ENCODE assay signal across 25 cellular contexts in genomic region chr11:79377399-79377798, GRCh38.
"Had no signal": no experiment of that assay in that cellular context is flagged by ENCODE, and none has a peak within 500 bp of the region (broad histone marks: within the 10 kb centered on the region; RNA-seq: fewer than 3 reads in every experiment).

No MANE protein-coding gene starts in this region.

- H3K4me1 Mint-ChIP-seq: naive thymus-derived CD4-positive, alpha-beta T cell; stimulated activated effector memory CD8-positive, alpha-beta T cell treated with anti-CD3 and anti-CD28 coated beads, Interleukin-12 subunit alpha, Interleukin-12 subunit beta, amount 100 ng/mL, for 72 hours had no signal

- H3K4me3 ChIP-seq: dorsolateral prefrontal cortex, esophagus squamous epithelium, heart right ventricle, left lung, psoas muscle, sigmoid colon, stomach, thyroid gland, vagina had no signal

- H3K27ac Mint-ChIP-seq: naive thymus-derived CD4-positive, alpha-beta T cell; nephron; stimulated activated effector memory CD8-positive, alpha-beta T cell treated with anti-CD3 and anti-CD28 coated beads, Interleukin-12 subunit alpha, Interleukin-12 subunit beta, amount 100 ng/mL, for 72 hours had no signal

- H3K27ac ChIP-seq: dorsolateral prefrontal cortex, heart right ventricle, left lung, psoas muscle, sigmoid colon, stomach, thyroid gland, vagina had no signal

- H3K9me3 ChIP-seq: esophagus squamous epithelium, sigmoid colon, thyroid gland, vagina had no signal

- H3K27me3 ChIP-seq: esophagus squamous epithelium, left lung, sigmoid colon, stomach, thyroid gland, vagina had no signal

- DNase-seq: dorsolateral prefrontal cortex; effector CD8-positive, alpha-beta T cell; esophagus squamous epithelium; foreskin melanocyte; glutamatergic neuron; heart right ventricle; hypothalamus; left cardiac atrium; left lung; mesenchymal stem cell; midbrain; naive thymus-derived CD4-positive, alpha-beta T cell; nucleus accumbens; psoas muscle; right cardiac atrium; sigmoid colon; stimulated activated CD4-positive, alpha-beta T cell treated with anti-CD3 and anti-CD28 coated beads, Interleukin-2, amount 100 ng/mL, for 24 hours; stimulated activated CD4-positive, alpha-beta T cell treated with anti-CD3 and anti-CD28 coated beads, Interleukin-4, amount 100 ng/mL, for 24 hours; stimulated activated naive CD4-positive, alpha-beta T cell treated with Interleukin-2 at 50 U/mL for 16 hours; stomach; thyroid gland; trophoblast cell had no signal

- H3K4me3 Mint-ChIP-seq: naive thymus-derived CD4-positive, alpha-beta T cell; nephron; stimulated activated effector memory CD8-positive, alpha-beta T cell treated with anti-CD3 and anti-CD28 coated beads, Interleukin-12 subunit alpha, Interleukin-12 subunit beta, amount 100 ng/mL, for 72 hours had no signal

- H3K4me1 ChIP-seq: heart right ventricle, left lung, psoas muscle, sigmoid colon, stomach, vagina had no signal

- H3K36me3 ChIP-seq: esophagus squamous epithelium, heart right ventricle, left lung, sigmoid colon, stomach, thyroid gland, vagina had no signal

- H3K36me3 Mint-ChIP-seq: stimulated activated effector memory CD8-positive, alpha-beta T cell treated with anti-CD3 and anti-CD28 coated beads, Interleukin-12 subunit alpha, Interleukin-12 subunit beta, amount 100 ng/mL, for 72 hours had no signal
